9 cellular contexts compared by ENCODE assay signal in genomic region chr18:33578371-33579146, GRCh38. TPM values are rescaled to one million over a fixed set of nuclear protein-coding genes. Genes with fewer than 3 reads are reported as not detected.
DNase-seq lines count a peak whose midpoint lies in the region; ATAC-seq and TF ChIP-seq lines count a peak whose summit lies in the region.
"Had no signal": no experiment of that assay in that cellular context is flagged by ENCODE, and none has a peak within 500 bp of the region (broad histone marks: within the 10 kb centered on the region; RNA-seq: fewer than 3 reads in every experiment).

No MANE protein-coding gene starts in this region.

- in situ Hi-C loops in mammary epithelial cell (cut with MboI; ENCODE audit: low sequenced_read_pairs in 2 of 2), result no loop called here

- peak; percentile 31 for ATAC-seq in HG03159 (IDR thresholded peaks at IDR 0.05; ENCODE audit: unreplicated experiment)

- H3K36me3 ChIP-seq in mammary epithelial cell (ENCODE audit: insufficient read depth, low read length) (no peaks in the 10 kb centered on the region), stomach (no peaks in the 10 kb centered on the region)

- TF ChIP-seq CTCF in mammary epithelial cell (conservative IDR thresholded peaks at IDR 0.05 in 1 of 2, IDR thresholded peaks at IDR 0.05 in 1 of 2; ENCODE audit: extremely low read depth in 1 of 2, insufficient read depth in 1 of 2, low read depth in 1 of 2, low read length in 2 of 2) (no peak), stomach (IDR thresholded peaks at IDR 0.05) (no peak)

- no peaks in the 10 kb centered on the region for H3K9me3 ChIP-seq in mammary epithelial cell (replicated peaks; ENCODE audit: insufficient read depth, low read length)
- H3K9me3 ChIP-seq in stomach, result no peaks in the 10 kb centered on the region

- DNase-seq in 8988T (peak; percentile 32), mammary epithelial cell (no peak), kidney tubule cell (ENCODE audit: low spot score) (peak; percentile 18), stomach (peak; percentile 49), MV-4-11 (lab: John Stamatoyannopoulos, UW) (no peak)
- DNase-seq in stimulated activated CD4-positive, alpha-beta T cell treated with anti-CD3 and anti-CD28 coated beads, Interleukin-1b, Interleukin-23, amount 100 ng/mL, for 48 hours, result no peak
- no peak for DNase-seq in stimulated activated naive CD4-positive, alpha-beta T cell treated with Interleukin-2 at 50 U/mL for 16 hours (lab: John Stamatoyannopoulos, UW)

- H3K27me3 ChIP-seq in mammary epithelial cell (ENCODE audit: insufficient read depth, low read length) (peaks cover 49% of the 10 kb centered on the region), stomach (peaks cover 0 to 13% (median 0%) of the 10 kb centered on the region in 3 donors)

- no peaks in the 10 kb centered on the region for H4K20me1 ChIP-seq in mammary epithelial cell (ENCODE audit: insufficient read depth, low read length)

- dilution Hi-C loops in mammary epithelial cell (cut with HindIII; ENCODE audit: low sequenced_read_pairs), result no loop called here

- intact Hi-C loops in mammary epithelial cell (cut with micrococcal nuclease), result no loop called here
- intact Hi-C loops in stomach (cut with DNase I; ENCODE audit: low total_unique reads), result no loop called here

- peak overlapping the region; percentile 6 for H2AFZ ChIP-seq in mammary epithelial cell (ENCODE audit: low read depth, low read length)

- BruUV-seq in mammary epithelial cell (replicated peaks; lab: Mats Ljungman, UMichigan), result no TSS peak

- TF ChIP-seq EP300 in stomach (IDR thresholded peaks at IDR 0.05), result no peak

- no peaks in the 10 kb centered on the region for H3K79me2 ChIP-seq in mammary epithelial cell (ENCODE audit: insufficient read depth, low read length)

- 2% methylated on average over 6 of the region's 103 CpGs for WGBS in mammary epithelial cell (ENCODE audit: low coverage, missing lambda C conversion rate)
- 0 to 3% (median 2%) methylated on average over 36 to 102 of the region's 103 CpGs for WGBS in stomach, 5 donors

- CTCF ChIA-PET in mammary epithelial cell (lab: Charles Lee; ENCODE audit: low non-redundant PET), result no interaction called here

- H3K9ac ChIP-seq in mammary epithelial cell (ENCODE audit: insufficient read depth, low read length), result no peak overlapping the region

- H3K4me1 ChIP-seq in mammary epithelial cell (ENCODE audit: insufficient read depth, low read length) (peaks cover 8% of the 10 kb centered on the region), stomach (peaks cover 3 to 46% (median 24%) of the 10 kb centered on the region in 4 donors)

- no peak for TF ChIP-seq POLR2A in stomach (IDR thresholded peaks at IDR 0.05)

- H3K27ac ChIP-seq in mammary epithelial cell (ENCODE audit: insufficient read depth, low read depth, low read length), result no peak overlapping the region
- peak overlapping the region; percentile 80 to 94 (median 89) for H3K27ac ChIP-seq in stomach

- H3K4me3 ChIP-seq in mammary epithelial cell (replicated peaks in 1 of 3; ENCODE audit: insufficient read depth in 1 of 3, low read depth in 2 of 3, low read length in 3 of 3) (peak overlapping the region in 2 of 3 experiments; percentile 34 to 49), stomach (peak overlapping the region; percentile 62 to 79 (median 69))

- peak overlapping the region; percentile 78 for H3K4me2 ChIP-seq in mammary epithelial cell (ENCODE audit: insufficient read depth, low read depth, low read length)

RNA-seq across cellular contexts. Expression of gene ASXL3, which starts 0.5 kb away (rescaled TPM):
- total RNA-seq in mammary epithelial cell (under 1 TPM in 1 of 2 donors, not detected in 1; 0.50 TPM), stomach (1 to 10 TPM in 4 of 5 donors, not detected in 1; 1.2 to 8.0 (median 6.1) TPM)
- polyA plus RNA-seq in mammary epithelial cell (not detected), stomach (under 1 TPM; 0.28 to 0.61 (median 0.31) TPM)
- not detected for polyA minus RNA-seq in mammary epithelial cell
- total RNA-seq: T-helper 2 cell treated with Interferon-gamma antibody and Interleukin-4, amounts not matched to agents 100 ng/mL and 5 ng/mL, for 36 hours had no signal

Comparison
In these comparisons a context has a peak if more than half of its experiments do, and no peak if none do; other contexts are left out.
1. DNase-seq: peak in 8988T (single experiment), kidney tubule cell (single experiment) and stomach (single experiment); none in mammary epithelial cell (single experiment), stimulated activated CD4-positive, alpha-beta T cell treated with anti-CD3 and anti-CD28 coated beads, Interleukin-1b, Interleukin-23, amount 100 ng/mL, for 48 hours (single experiment), stimulated activated naive CD4-positive, alpha-beta T cell treated with Interleukin-2 at 50 U/mL for 16 hours (single experiment) and MV-4-11 (single experiment).